Comparison of ENCODE assay signal across 8 cellular contexts in genomic region chr17:68291836-68292688, GRCh38. TPM values are rescaled to one million over a fixed set of nuclear protein-coding genes. Genes with fewer than 3 reads are reported as not detected.
A peak's percentile ranks its signal among the peaks of the same experiment; 100 is the strongest.
DNase-seq lines count a peak whose midpoint lies in the region; ATAC-seq and TF ChIP-seq lines count a peak whose summit lies in the region.

No MANE protein-coding gene starts in this region.

- H3K4me2 ChIP-seq in parathyroid adenoma (ENCODE audit: low read length): peak overlapping the region; percentile 93

- H3K36me3 ChIP-seq in SJCRH30 (no peaks in the 10 kb centered on the region), parathyroid adenoma (ENCODE audit: control insufficient read depth, insufficient read depth, low read length) (no peaks in the 10 kb centered on the region), tibial nerve (no peaks in the 10 kb centered on the region)

- no peaks in the 10 kb centered on the region for H3K9me3 Mint-ChIP-seq in IgD-negative memory B cell
- no peaks in the 10 kb centered on the region for H3K9me3 Mint-ChIP-seq in activated naive CD4-positive, alpha-beta T cell treated with anti-CD3 and anti-CD28 coated beads for 36 hours

- intact Hi-C loops in activated naive CD4-positive, alpha-beta T cell treated with anti-CD3 and anti-CD28 coated beads for 36 hours (cut with micrococcal nuclease): loop anchor here (1.0 to 10.0 kb wide), 14 partner anchors 29 to 1133 kb away; partner anchors contain the start of genes ABCA5, AMZ2 and WIPI1
- intact Hi-C loops in Right ventricle myocardium superior (cut with DNase I): no loop called here

- H3K27ac Mint-ChIP-seq in IgD-negative memory B cell: peak overlapping the region; percentile 65 to 91 (median 84)
- peak overlapping the region; percentile 84 for H3K27ac Mint-ChIP-seq in activated naive CD4-positive, alpha-beta T cell treated with anti-CD3 and anti-CD28 coated beads for 36 hours

- H3K9ac ChIP-seq in parathyroid adenoma: no peak overlapping the region

- WGBS in tibial nerve, 2 donors: 1% methylated on average over 32 to 76 of the region's 76 CpGs

- H3K36me3 Mint-ChIP-seq in IgD-negative memory B cell: no peaks in the 10 kb centered on the region
- H3K36me3 Mint-ChIP-seq in activated naive CD4-positive, alpha-beta T cell treated with anti-CD3 and anti-CD28 coated beads for 36 hours (ENCODE audit: low read depth): peaks cover 1% of the 10 kb centered on the region

- H3K4me1 ChIP-seq in SJCRH30: no peaks in the 10 kb centered on the region
- peaks cover 4% of the 10 kb centered on the region for H3K4me1 ChIP-seq in parathyroid adenoma
- H3K4me1 ChIP-seq in tibial nerve: peaks cover 0 to 34% (median 12%) of the 10 kb centered on the region in 4 donors

- H3K27me3 ChIP-seq in SJCRH30 (peaks cover 8% of the 10 kb centered on the region; the same call in 1 of the 2 replicates), parathyroid adenoma (ENCODE audit: control insufficient read depth, insufficient read depth, low read length) (no peaks in the 10 kb centered on the region), tibial nerve (peaks cover 0 to 35% of the 10 kb centered on the region in 2 donors)

- peak overlapping the region; percentile 79 to 93 (median 88) for H3K4me3 Mint-ChIP-seq in IgD-negative memory B cell
- peak overlapping the region; percentile 81 for H3K4me3 Mint-ChIP-seq in activated naive CD4-positive, alpha-beta T cell treated with anti-CD3 and anti-CD28 coated beads for 36 hours

- H2AFZ ChIP-seq in parathyroid adenoma: peak overlapping the region; percentile 89

- H3K27me3 Mint-ChIP-seq in IgD-negative memory B cell: no peaks in the 10 kb centered on the region
- H3K27me3 Mint-ChIP-seq in activated naive CD4-positive, alpha-beta T cell treated with anti-CD3 and anti-CD28 coated beads for 36 hours (ENCODE audit: low read depth): no peaks in the 10 kb centered on the region

- peak; percentile 21 to 42 for TF ChIP-seq POLR2A in tibial nerve (IDR thresholded peaks at IDR 0.05)

- ATAC-seq in GM21619 (IDR thresholded peaks at IDR 0.05; ENCODE audit: unreplicated experiment): peak; percentile 55
- peak; percentile 77 for ATAC-seq in Right ventricle myocardium superior (ENCODE audit: poor library complexity)

- CTCF ChIA-PET in activated naive CD4-positive, alpha-beta T cell treated with anti-CD3 and anti-CD28 coated beads for 36 hours (lab: Charles Lee): interaction anchor here (0.6 to 1.6 kb wide), 6 partner anchors 10 to 143 kb away, joined by 3 to 10 read pairs (median 4); no protein-coding TSS in a partner anchor

- H3K4me3 ChIP-seq in SJCRH30: peak overlapping the region; percentile 71
- H3K4me3 ChIP-seq in parathyroid adenoma (ENCODE audit: low read depth, low read length): peak overlapping the region; percentile 67
- H3K4me3 ChIP-seq in tibial nerve: peak overlapping the region; percentile 46 to 60 (median 59)

- H3K9me3 ChIP-seq in SJCRH30 (replicated peaks) (no peaks in the 10 kb centered on the region), parathyroid adenoma (ENCODE audit: control insufficient read depth, low read length) (no peaks in the 10 kb centered on the region), tibial nerve (no peaks in the 10 kb centered on the region)

- TF ChIP-seq CTCF in parathyroid adenoma (IDR thresholded peaks at IDR 0.05) (no peak), tibial nerve (IDR thresholded peaks at IDR 0.05) (no peak)

- peak in 1 of 2 donors; percentile 73 for TF ChIP-seq EP300 in tibial nerve (IDR thresholded peaks at IDR 0.05)

- H3K79me2 ChIP-seq in parathyroid adenoma: no peaks in the 10 kb centered on the region

- DNase-seq in EH (ENCODE audit: low read depth): peak; percentile 63
- peak; percentile 60 to 66 for DNase-seq in SJCRH30
- DNase-seq in activated naive CD4-positive, alpha-beta T cell treated with anti-CD3 and anti-CD28 coated beads for 36 hours: peak; percentile 85
- peak; percentile 92 for DNase-seq in Right ventricle myocardium superior
- DNase-seq in tibial nerve (ENCODE audit: low spot score in 2 of 2): peak; percentile 51 to 62

- H3K4me1 Mint-ChIP-seq in IgD-negative memory B cell: peaks cover 33 to 38% (median 37%) of the 10 kb centered on the region in 3 donors
- peaks cover 57% of the 10 kb centered on the region for H3K4me1 Mint-ChIP-seq in activated naive CD4-positive, alpha-beta T cell treated with anti-CD3 and anti-CD28 coated beads for 36 hours (ENCODE audit: low read depth)

- H3K27ac ChIP-seq in SJCRH30: no peak overlapping the region; the same call in 1 of the 2 replicates
- peak overlapping the region; percentile 12 for H3K27ac ChIP-seq in parathyroid adenoma
- peak overlapping the region in 3 of 4 donors; percentile 50 to 84 (median 79) for H3K27ac ChIP-seq in tibial nerve

RNA-seq across cellular contexts. Expression of gene ARSG, which starts 0.8 kb away (rescaled TPM):
- polyA plus RNA-seq in IgD-negative memory B cell: 10.6 TPM
- total RNA-seq in SJCRH30 (2014; rRNA removed; shearing (Covaris generic)): 1.0 and 1.9 TPM in 2 replicates
- 10 to 100 TPM in 1 of 2 experiments, 1 to 10 TPM in 1; 9.0 to 10.5 TPM for total RNA-seq in activated naive CD4-positive, alpha-beta T cell treated with anti-CD3 and anti-CD28 coated beads for 36 hours
- 3.1 TPM for total RNA-seq in Right ventricle myocardium superior
- 10 to 100 TPM in 1 of 4 donors, 1 to 10 TPM in 3; 2.1 to 11.4 (median 4.1) TPM for total RNA-seq in tibial nerve

RNA-seq across cellular contexts. Expression of gene SLC16A6, which starts 1.1 kb away (rescaled TPM):
- 0.33 TPM for polyA plus RNA-seq in IgD-negative memory B cell
- 0.18 and 0.30 TPM in 2 replicates for total RNA-seq in SJCRH30 (2014; rRNA removed; shearing (Covaris generic))
- 1 to 10 TPM in 1 of 2 experiments, under 1 TPM in 1; 0.96 to 1.1 TPM for total RNA-seq in activated naive CD4-positive, alpha-beta T cell treated with anti-CD3 and anti-CD28 coated beads for 36 hours
- 0.16 TPM for total RNA-seq in Right ventricle myocardium superior
- under 1 TPM in 2 of 4 donors, not detected in 2; 0.20 to 0.90 TPM for total RNA-seq in tibial nerve

RNA-seq across cellular contexts. Expression of gene AMZ2, which starts 44.2 kb away (rescaled TPM):
- polyA plus RNA-seq in IgD-negative memory B cell: 80.0 TPM
- 102 and 105 TPM in 2 replicates for total RNA-seq in SJCRH30 (2014; rRNA removed; shearing (Covaris generic))
- total RNA-seq in activated naive CD4-positive, alpha-beta T cell treated with anti-CD3 and anti-CD28 coated beads for 36 hours: 100 to 1,000 TPM; 190 to 195 TPM
- total RNA-seq in Right ventricle myocardium superior: 89.5 TPM
- 10 to 100 TPM; 27.6 to 38.2 (median 31.7) TPM for total RNA-seq in tibial nerve
